Comparison of ENCODE assay signal across 14 cellular contexts in genomic region chr5:53123702-53124101, GRCh38. TPM values are rescaled to one million over a fixed set of nuclear protein-coding genes. Genes with fewer than 3 reads are reported as not detected.
A peak's percentile ranks its signal among the peaks of the same experiment; 100 is the strongest.
DNase-seq lines count a peak whose midpoint lies in the region; ATAC-seq and TF ChIP-seq lines count a peak whose summit lies in the region.
"Had no signal": no experiment of that assay in that cellular context is flagged by ENCODE, and none has a peak within 500 bp of the region (broad histone marks: within the 10 kb centered on the region; RNA-seq: fewer than 3 reads in every experiment).

No MANE protein-coding gene starts in this region.

- H3K27me3 Mint-ChIP-seq in osteocyte (ENCODE audit: unreplicated experiment), result peaks cover 8% of the 10 kb centered on the region
- H3K27me3 Mint-ChIP-seq in activated CD8-positive, alpha-beta T cell treated with anti-CD3 and anti-CD28 coated beads, Interleukin-2, amount 10 ng/mL, durations not matched to agents 7 days and 5 days (ENCODE audit: low read depth), result peaks cover 3% of the 10 kb centered on the region

- peak; percentile 4 for DNase-seq in DMS53 (lab: John Stamatoyannopoulos, UW)
- DNase-seq in DMS53 treated with DMSO at 0.1 percent for 48 hours (lab: John Stamatoyannopoulos, UW; ENCODE audit: unreplicated experiment), result no peak
- DNase-seq in M059J (ENCODE audit: low read depth), result peak; percentile 15
- DNase-seq in cardiac fibroblast (ENCODE audit: low read depth in 2 of 2), result peak; percentile 43 to 49
- no peak for DNase-seq in osteocyte (ENCODE audit: extremely low spot score, unreplicated experiment)
- no peak for DNase-seq in NOMO-1 treated with dmso at 0.1 percent for 144 hours (lab: John Stamatoyannopoulos, UW; ENCODE audit: unreplicated experiment)
- DNase-seq in activated CD8-positive, alpha-beta T cell treated with anti-CD3 and anti-CD28 coated beads, Interleukin-2, amount 10 ng/mL, durations not matched to agents 7 days and 5 days, result no peak
- DNase-seq: activated naive CD4-positive, alpha-beta T cell treated with anti-CD3 and anti-CD28 coated beads, Interleukin-2, amount 50 U/mL, for 16 hours; endodermal cell; NCI-H2081; nucleus accumbens; stimulated activated CD4-positive, alpha-beta T cell treated with anti-CD3 and anti-CD28 coated beads, Interleukin-4, amount 100 ng/mL, for 24 hours had no signal

- no peak overlapping the region for H3K27ac Mint-ChIP-seq in osteocyte (ENCODE audit: unreplicated experiment)
- H3K27ac Mint-ChIP-seq in activated CD8-positive, alpha-beta T cell treated with anti-CD3 and anti-CD28 coated beads, Interleukin-2, amount 10 ng/mL, durations not matched to agents 7 days and 5 days, result no peak overlapping the region
- H3K27ac Mint-ChIP-seq: endodermal cell had no signal

- ATAC-seq in GM18858 (IDR thresholded peaks at IDR 0.05; ENCODE audit: unreplicated experiment), result no peak
- no peak for ATAC-seq in activated CD8-positive, alpha-beta T cell treated with anti-CD3 and anti-CD28 coated beads, Interleukin-2, amount 10 ng/mL, durations not matched to agents 7 days and 5 days

- no peaks in the 10 kb centered on the region for H3K36me3 Mint-ChIP-seq in osteocyte (ENCODE audit: unreplicated experiment)
- no peaks in the 10 kb centered on the region for H3K36me3 Mint-ChIP-seq in activated CD8-positive, alpha-beta T cell treated with anti-CD3 and anti-CD28 coated beads, Interleukin-2, amount 10 ng/mL, durations not matched to agents 7 days and 5 days (ENCODE audit: low read depth)

- POLR2A ChIA-PET in activated CD8-positive, alpha-beta T cell treated with anti-CD3 and anti-CD28 coated beads, Interleukin-2, amount 10 ng/mL, durations not matched to agents 7 days and 5 days (lab: Charles Lee), result interaction anchor here (0.7 kb wide), 1 partner anchor 71 kb away, joined by 3 read pairs; no protein-coding TSS in a partner anchor

- H3K4me1 Mint-ChIP-seq in osteocyte (ENCODE audit: unreplicated experiment), result peaks cover 11% of the 10 kb centered on the region
- no peaks in the 10 kb centered on the region for H3K4me1 Mint-ChIP-seq in activated CD8-positive, alpha-beta T cell treated with anti-CD3 and anti-CD28 coated beads, Interleukin-2, amount 10 ng/mL, durations not matched to agents 7 days and 5 days (ENCODE audit: low read depth)

- no peak overlapping the region for H3K4me3 Mint-ChIP-seq in osteocyte (ENCODE audit: unreplicated experiment)
- H3K4me3 Mint-ChIP-seq in activated CD8-positive, alpha-beta T cell treated with anti-CD3 and anti-CD28 coated beads, Interleukin-2, amount 10 ng/mL, durations not matched to agents 7 days and 5 days, result no peak overlapping the region
- H3K4me3 Mint-ChIP-seq: endodermal cell had no signal

- H3K4me3 ChIP-seq in cardiac fibroblast (replicated peaks in 1 of 2; ENCODE audit: low read depth in 2 of 2, low read length in 2 of 2), result no peak overlapping the region
- H3K4me3 ChIP-seq: SJCRH30 had no signal

- TF ChIP-seq CTCF in cardiac fibroblast (IDR thresholded peaks at IDR 0.05; ENCODE audit: low read depth, low read length), result no peak
- TF ChIP-seq CTCF in osteocyte (IDR thresholded peaks at IDR 0.05), result peak; percentile 56

- CTCF ChIA-PET in activated CD8-positive, alpha-beta T cell treated with anti-CD3 and anti-CD28 coated beads, Interleukin-2, amount 10 ng/mL, durations not matched to agents 7 days and 5 days (lab: Charles Lee), result interaction anchor here (0.9 to 1.4 kb wide), 4 partner anchors 9 to 175 kb away, joined by 3 to 6 read pairs (median 5); partner anchors contain the start of gene MOCS2

- H3K9me3 Mint-ChIP-seq in osteocyte (ENCODE audit: unreplicated experiment), result no peaks in the 10 kb centered on the region
- H3K9me3 Mint-ChIP-seq in activated CD8-positive, alpha-beta T cell treated with anti-CD3 and anti-CD28 coated beads, Interleukin-2, amount 10 ng/mL, durations not matched to agents 7 days and 5 days (ENCODE audit: insufficient read depth), result no peaks in the 10 kb centered on the region
- H3K9me3 Mint-ChIP-seq: endodermal cell had no signal

RNA-seq across cellular contexts. Expression of gene MOCS2, which starts 14.1 kb away (rescaled TPM):
- total RNA-seq in M059J (2014; rRNA removed; shearing (Covaris generic)), result 94.5 and 110 TPM in 2 replicates
- 31.2 and 31.7 TPM in 2 replicates for total RNA-seq in osteocyte
- total RNA-seq in activated CD8-positive, alpha-beta T cell treated with anti-CD3 and anti-CD28 coated beads, Interleukin-2, amount 10 ng/mL, durations not matched to agents 7 days and 5 days, result 10 to 100 TPM; 30.7 TPM

Comparison
In these comparisons a context has a peak if more than half of its experiments do, and no peak if none do; other contexts are left out.
1. DNase-seq: peak in DMS53 (single experiment), M059J (single experiment) and cardiac fibroblast (2 of 2); none in DMS53 treated with DMSO at 0.1 percent for 48 hours (single experiment), osteocyte (single experiment), NOMO-1 treated with dmso at 0.1 percent for 144 hours (single experiment) and activated CD8-positive, alpha-beta T cell treated with anti-CD3 and anti-CD28 coated beads, Interleukin-2, amount 10 ng/mL, durations not matched to agents 7 days and 5 days (single experiment).